8 cellular contexts compared by ENCODE assay signal in the genomic region with DNA sequence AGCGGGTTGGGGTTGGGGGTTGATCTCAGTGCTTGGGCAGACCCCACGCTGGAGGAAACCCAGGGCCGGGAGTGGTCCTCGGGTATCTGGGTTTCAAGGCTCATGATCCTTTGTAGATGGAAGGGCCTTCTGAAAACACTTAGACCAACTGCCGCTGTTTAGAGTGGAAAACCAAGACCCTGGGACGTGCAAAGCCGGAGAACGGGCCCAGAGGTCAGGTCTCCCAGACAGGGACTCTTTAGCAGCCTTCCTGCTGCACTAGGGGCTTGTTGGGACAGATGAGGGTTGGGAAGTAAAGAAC. TPM values are rescaled to one million over a fixed set of nuclear protein-coding genes. Genes with fewer than 3 reads are reported as not detected.
DNase-seq lines count a peak whose midpoint lies in the region; ATAC-seq and TF ChIP-seq lines count a peak whose summit lies in the region.

No MANE protein-coding gene starts in this region.

- H3K79me2 ChIP-seq in DOHH2 (ENCODE audit: control insufficient read depth, low read length): peaks cover 41% of the 10 kb centered on the region

- H4K20me1 ChIP-seq in DOHH2 (ENCODE audit: control insufficient read depth, insufficient read depth, low read depth, low read length): no peaks in the 10 kb centered on the region

- peaks cover 50% of the 10 kb centered on the region for H3K4me1 ChIP-seq in DOHH2 (ENCODE audit: control insufficient read depth, low read length)
- no peaks in the 10 kb centered on the region for H3K4me1 ChIP-seq in SJCRH30
- peaks cover 19 to 48% (median 23%) of the 10 kb centered on the region in 3 donors for H3K4me1 ChIP-seq in esophagus squamous epithelium

- DNase-seq in SJCRH30 (no peak), esophagus squamous epithelium (lab: John Stamatoyannopoulos, UW) (no peak), retinal pigment epithelial cell (ENCODE audit: low read depth) (no peak), NCI-H2081 (lab: John Stamatoyannopoulos, UW) (no peak)

- intact Hi-C loops in esophagus squamous epithelium (cut with DNase I): no loop called here

- H3K36me3 ChIP-seq in DOHH2 (ENCODE audit: control insufficient read depth, low read length) (peaks cover 23% of the 10 kb centered on the region), SJCRH30 (no peaks in the 10 kb centered on the region), esophagus squamous epithelium (peaks cover 0 to 18% (median 15%) of the 10 kb centered on the region in 3 donors)

- peaks cover 2% of the 10 kb centered on the region; the same call in 1 of the 2 replicates for H3K27me3 ChIP-seq in DOHH2 (ENCODE audit: control insufficient read depth, low read length)
- H3K27me3 ChIP-seq in SJCRH30: no peaks in the 10 kb centered on the region
- H3K27me3 ChIP-seq in esophagus squamous epithelium: no peaks in the 10 kb centered on the region

- 61% methylated on average over 7 of the region's 8 CpGs; no CpG with 5 or more reads in 1 of the 2 donors for WGBS in esophagus squamous epithelium, 2 donors

- TF ChIP-seq CTCF in DOHH2 (IDR thresholded peaks at IDR 0.05; ENCODE audit: low read depth, low read length, poor library complexity, severe bottlenecking) (no peak), esophagus squamous epithelium (IDR thresholded peaks at IDR 0.05) (no peak), retinal pigment epithelial cell (conservative IDR thresholded peaks at IDR 0.05; ENCODE audit: low read depth, low read length) (no peak)

- no peaks in the 10 kb centered on the region for H3K9me2 ChIP-seq in DOHH2 (replicated peaks; ENCODE audit: control insufficient read depth, low read length)

- H3K4me3 ChIP-seq in DOHH2 (ENCODE audit: low read length) (peak overlapping the region; percentile 81), SJCRH30 (peak overlapping the region; percentile 56), esophagus squamous epithelium (peak overlapping the region; percentile 35 to 73 (median 56)), retinal pigment epithelial cell (ENCODE audit: low read length) (peak overlapping the region; percentile 66)

- peak overlapping the region; percentile 81 for H3K27ac ChIP-seq in DOHH2 (ENCODE audit: low read depth, low read length)
- no peak overlapping the region for H3K27ac ChIP-seq in SJCRH30
- H3K27ac ChIP-seq in esophagus squamous epithelium: peak overlapping the region; percentile 80 to 92 (median 89)

- ATAC-seq in HG03045 (IDR thresholded peaks at IDR 0.05; ENCODE audit: unreplicated experiment): no peak
- ATAC-seq in HG03095 (IDR thresholded peaks at IDR 0.05; ENCODE audit: unreplicated experiment): no peak
- no peak for ATAC-seq in GM21717 (IDR thresholded peaks at IDR 0.05; ENCODE audit: unreplicated experiment)

- H3K9me3 ChIP-seq in DOHH2 (ENCODE audit: control insufficient read depth, insufficient read depth, low read length): no peaks in the 10 kb centered on the region
- H3K9me3 ChIP-seq in SJCRH30 (replicated peaks): no peaks in the 10 kb centered on the region
- no peaks in the 10 kb centered on the region for H3K9me3 ChIP-seq in esophagus squamous epithelium

- peak overlapping the region; percentile 86 for H3K4me2 ChIP-seq in DOHH2 (ENCODE audit: low read length)

- peaks cover 31% of the 10 kb centered on the region for H3F3A ChIP-seq in DOHH2 (ENCODE audit: control insufficient read depth, insufficient read depth)

- no peak for TF ChIP-seq POLR2A in esophagus squamous epithelium (IDR thresholded peaks at IDR 0.05)

RNA-seq across cellular contexts. Expression of a gene that starts 0.6 kb away (rescaled TPM):
- 39.8 and 45.4 TPM in 2 replicates for total RNA-seq in SJCRH30 (2014; rRNA removed; shearing (Covaris generic))
- total RNA-seq in esophagus squamous epithelium: 10 to 100 TPM; 16.8 to 63.3 (median 28.3) TPM

RNA-seq across cellular contexts. Expression of a gene that starts 14.4 kb away (rescaled TPM):
- total RNA-seq in SJCRH30 (2014; rRNA removed; shearing (Covaris generic)): 7.6 TPM in 2 replicates
- total RNA-seq in esophagus squamous epithelium: 100 to 1,000 TPM; 109 to 205 (median 145) TPM

RNA-seq across cellular contexts. Expression of a gene that starts 21.7 kb away (rescaled TPM):
- total RNA-seq in SJCRH30 (2014; rRNA removed; shearing (Covaris generic)): 7.9 and 9.7 TPM in 2 replicates
- 10 to 100 TPM; 24.5 to 35.9 (median 28.7) TPM for total RNA-seq in esophagus squamous epithelium

RNA-seq across cellular contexts. Expression of a gene that starts 24.5 kb away (rescaled TPM):
- total RNA-seq in SJCRH30 (2014; rRNA removed; shearing (Covaris generic)): 15.8 and 15.9 TPM in 2 replicates
- 10 to 100 TPM; 32.0 to 55.2 (median 38.1) TPM for total RNA-seq in esophagus squamous epithelium

RNA-seq across cellular contexts. Expression of a gene that starts 28.3 kb away (rescaled TPM):
- 1.2 and 2.6 TPM in 2 replicates for total RNA-seq in SJCRH30 (2014; rRNA removed; shearing (Covaris generic))
- under 1 TPM in 1 of 4 donors, not detected in 3; 0.38 TPM for total RNA-seq in esophagus squamous epithelium

Comparison
In these comparisons a context has a peak if more than half of its experiments do, and no peak if none do; other contexts are left out.
1. RNA of a gene that starts 14.4 kb away (total RNA-seq): 109 to 205 TPM in esophagus squamous epithelium; 7.6 TPM in SJCRH30; every median in the first group is over 10 times any median in the second.
2. Peak in every context shown above with its lines, with median percentiles within 50 percentile points of each other: H3K4me3 ChIP-seq.